ENCODE assay signal across 13 cellular contexts in genomic region chr4:98232202-98232601, GRCh38. TPM values are rescaled to one million over a fixed set of nuclear protein-coding genes. Genes with fewer than 3 reads are reported as not detected.
A peak's percentile ranks its signal among the peaks of the same experiment; 100 is the strongest.
DNase-seq lines count a peak whose midpoint lies in the region; ATAC-seq, FAIRE-seq and TF ChIP-seq lines count a peak whose summit lies in the region.
"Had no signal": no experiment of that assay in that cellular context is flagged by ENCODE, and none has a peak within 500 bp of the region (broad histone marks: within the 10 kb centered on the region; RNA-seq: fewer than 3 reads in every experiment).

No MANE protein-coding gene starts in this region.

- FAIRE-seq in H54 (lab: Jason Lieb, UNC): no peak

- H3K4me1 ChIP-seq in liver (ENCODE audit: control insufficient read depth in 4 of 4, insufficient read depth in 4 of 4, low read length in 3 of 4): peaks cover 0 to 5% (median 2%) of the 10 kb centered on the region in 4 donors

- H3K9me3 Mint-ChIP-seq in osteocyte (ENCODE audit: unreplicated experiment): no peaks in the 10 kb centered on the region
- H3K9me3 Mint-ChIP-seq: activated CD4-positive, alpha-beta T cell treated with anti-CD3 and anti-CD28 coated beads, Interleukin-2, amount 10 ng/mL, durations not matched to agents 7 days and 5 days; nephron progenitor cell had no signal

- peak; percentile 44 for ATAC-seq in GM18519 (IDR thresholded peaks at IDR 0.05; ENCODE audit: low FRiP score, unreplicated experiment)
- ATAC-seq in GM18511 (IDR thresholded peaks at IDR 0.05; ENCODE audit: unreplicated experiment): no peak

- DNase-seq in MV-4-11 (lab: John Stamatoyannopoulos, UW) (peak; percentile 98), UCSD-AML1 (lab: John Stamatoyannopoulos, UW; ENCODE audit: unreplicated experiment) (peak; percentile 13), osteocyte (ENCODE audit: extremely low spot score, unreplicated experiment) (no peak), H54 (ENCODE audit: insufficient read length, low spot score) (no peak)
- no peak for DNase-seq in activated CD4-positive, CD25-positive, alpha-beta regulatory T cell (lab: John Stamatoyannopoulos, UW)
- DNase-seq: activated CD4-positive, alpha-beta T cell treated with anti-CD3 and anti-CD28 coated beads, Interleukin-2, amount 10 ng/mL, durations not matched to agents 7 days and 5 days; H7; NCI-H345; nephron progenitor cell; SK-N-SH had no signal

- H3K4me3 Mint-ChIP-seq in osteocyte (ENCODE audit: unreplicated experiment): no peak overlapping the region
- H3K4me3 Mint-ChIP-seq: activated CD4-positive, alpha-beta T cell treated with anti-CD3 and anti-CD28 coated beads, Interleukin-2, amount 10 ng/mL, durations not matched to agents 7 days and 5 days; nephron progenitor cell had no signal

- no peaks in the 10 kb centered on the region for H3K27me3 ChIP-seq in liver (ENCODE audit: control insufficient read depth in 4 of 4, insufficient read depth in 4 of 4, low read length in 3 of 4)

- no peak overlapping the region for H3K27ac Mint-ChIP-seq in osteocyte (ENCODE audit: unreplicated experiment)
- H3K27ac Mint-ChIP-seq: activated CD4-positive, alpha-beta T cell treated with anti-CD3 and anti-CD28 coated beads, Interleukin-2, amount 10 ng/mL, durations not matched to agents 7 days and 5 days; nephron progenitor cell had no signal

- H3K9ac ChIP-seq in liver (ENCODE audit: low read depth in 1 of 2, low read length in 2 of 2): no peak overlapping the region
- H3K9ac ChIP-seq: SK-N-SH had no signal

- WGBS in liver: 31% methylated on average over 3 of the region's 3 CpGs

- H3K36me3 ChIP-seq in liver (ENCODE audit: control insufficient read depth in 4 of 4, insufficient read depth in 3 of 4, low read depth in 1 of 4, low read length in 3 of 4): no peaks in the 10 kb centered on the region

- no peaks in the 10 kb centered on the region for H3K36me3 Mint-ChIP-seq in osteocyte (ENCODE audit: unreplicated experiment)

- no peak overlapping the region for H3K27ac ChIP-seq in liver (ENCODE audit: low read depth in 1 of 2, low read length in 2 of 2)

- TF ChIP-seq CTCF in liver (IDR thresholded peaks at IDR 0.05; ENCODE audit: low read depth, low read length, missing input control) (no peak), osteocyte (IDR thresholded peaks at IDR 0.05) (no peak)

- TF ChIP-seq POLR2A in H54 (IDR thresholded peaks at IDR 0.05; ENCODE audit: low read depth, low read length): no peak

- H3K4me3 ChIP-seq in liver (ENCODE audit: low read depth in 1 of 3, low read length in 3 of 3): no peak overlapping the region

- peaks cover 6% of the 10 kb centered on the region for H3K27me3 Mint-ChIP-seq in osteocyte (ENCODE audit: unreplicated experiment)
- H3K27me3 Mint-ChIP-seq: activated CD4-positive, alpha-beta T cell treated with anti-CD3 and anti-CD28 coated beads, Interleukin-2, amount 10 ng/mL, durations not matched to agents 7 days and 5 days had no signal

- no peaks in the 10 kb centered on the region for H3K4me1 Mint-ChIP-seq in osteocyte (ENCODE audit: unreplicated experiment)
- H3K4me1 Mint-ChIP-seq: activated CD4-positive, alpha-beta T cell treated with anti-CD3 and anti-CD28 coated beads, Interleukin-2, amount 10 ng/mL, durations not matched to agents 7 days and 5 days; nephron progenitor cell had no signal

- peaks cover 0 to 2% (median 0%) of the 10 kb centered on the region in 4 donors for H3K9me3 ChIP-seq in liver (ENCODE audit: control insufficient read depth in 4 of 4, low read length in 3 of 4)
- H3K9me3 ChIP-seq: SK-N-SH had no signal

- TF ChIP-seq RAD21 in liver (IDR thresholded peaks at IDR 0.05): peak in 1 of 2 donors; percentile 13

TF ChIP-seq in liver, 16 proteins besides CTCF, POLR2A, EP300 and RAD21:
- peak; percentile 52 to 69 for TF ChIP-seq RXRA (IDR thresholded peaks at IDR 0.05)
- TF ChIP-seq REST (IDR thresholded peaks at IDR 0.05): no peak
- TF ChIP-seq YY1 (IDR thresholded peaks at IDR 0.05): no peak
- no peak for TF ChIP-seq FOXA2 (IDR thresholded peaks at IDR 0.05)
- no peak for TF ChIP-seq TAF1 (conservative IDR thresholded peaks at IDR 0.05)
- no peak for TF ChIP-seq ZBTB33 (IDR thresholded peaks at IDR 0.05)
- TF ChIP-seq HNF4A (conservative IDR thresholded peaks at IDR 0.05): peak in 1 of 2 donors; percentile 50
- TF ChIP-seq MAX (IDR thresholded peaks at IDR 0.05): peak; percentile 23
- TF ChIP-seq HNF4G (IDR thresholded peaks at IDR 0.05): no peak
- no peak for TF ChIP-seq NR2F2 (IDR thresholded peaks at IDR 0.05)
- TF ChIP-seq EGR1 (IDR thresholded peaks at IDR 0.05; ENCODE audit: low read depth in 2 of 2): no peak
- peak in 1 of 2 donors; percentile 12 for TF ChIP-seq JUND (IDR thresholded peaks at IDR 0.05)
- TF ChIP-seq FOXA1 (IDR thresholded peaks at IDR 0.05): no peak
- TF ChIP-seq ATF3 (IDR thresholded peaks at IDR 0.05): peak; percentile 92
- TF ChIP-seq GABPA (IDR thresholded peaks at IDR 0.05 in 1 of 2, conservative IDR thresholded peaks at IDR 0.05 in 1 of 2): no peak
- no peak for TF ChIP-seq SP1 (IDR thresholded peaks at IDR 0.05)

RNA-seq across cellular contexts. Expression of gene RAP1GDS1, which starts 29.0 kb away (rescaled TPM):
- total RNA-seq in liver (10 to 100 TPM; 11.2 to 19.4 TPM), osteocyte (42.5 and 47.6 TPM in 2 replicates)
- polyA plus RNA-seq in liver: 10 to 100 TPM; 12.6 to 19.4 TPM

Comparison
In these comparisons a context has a peak if more than half of its experiments do, and no peak if none do; other contexts are left out.
1. DNase-seq: peak in MV-4-11 (single experiment) and UCSD-AML1 (single experiment); none in activated CD4-positive, CD25-positive, alpha-beta regulatory T cell (0 of 4), osteocyte (single experiment) and H54 (single experiment).